Comparison of ENCODE assay signal across 20 cellular contexts in the genomic region with DNA sequence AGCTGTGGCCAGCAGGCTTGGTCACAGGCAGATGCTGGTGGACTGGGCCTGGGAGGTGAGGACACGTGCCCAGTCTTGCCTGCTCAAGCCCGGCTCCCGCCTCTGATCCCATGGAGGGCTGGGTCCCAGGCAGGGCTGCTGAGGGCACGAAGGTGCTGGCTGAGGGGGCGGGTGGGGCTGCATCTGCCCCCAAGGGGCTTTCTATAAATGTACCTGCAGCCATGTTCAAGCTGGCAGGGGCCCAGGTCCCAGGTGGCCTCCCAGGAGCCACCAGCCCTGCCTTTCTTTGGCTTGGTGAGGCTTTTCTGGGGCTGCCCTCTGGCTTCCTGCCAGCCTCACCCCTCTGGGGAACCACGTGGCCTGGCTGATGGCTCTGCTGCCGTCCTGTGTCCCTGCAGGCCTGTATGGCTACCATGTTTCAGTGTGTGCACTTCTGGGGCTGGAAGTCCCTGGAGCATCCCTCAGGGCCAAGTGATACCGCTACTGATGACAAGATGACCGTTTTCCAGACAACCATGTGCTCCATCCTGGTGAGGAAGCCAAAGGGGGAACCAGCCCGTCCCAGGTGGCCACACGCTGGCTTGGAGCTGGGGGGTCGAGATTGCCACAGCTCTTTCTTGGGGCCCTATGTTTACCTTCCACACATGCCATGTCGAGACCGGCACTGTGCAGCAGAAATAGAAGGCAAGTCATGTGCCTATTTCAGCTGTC. TPM values are rescaled to one million over a fixed set of nuclear protein-coding genes. Genes with fewer than 3 reads are reported as not detected.
DNase-seq lines count a peak whose midpoint lies in the region; ATAC-seq and TF ChIP-seq lines count a peak whose summit lies in the region.
"Had no signal": no experiment of that assay in that cellular context is flagged by ENCODE, and none has a peak within 500 bp of the region (broad histone marks: within the 10 kb centered on the region; RNA-seq: fewer than 3 reads in every experiment).

No MANE protein-coding gene starts in this region.

- no peak overlapping the region for H3K27ac ChIP-seq in coronary artery
- no peak overlapping the region for H3K27ac ChIP-seq in lower lobe of right lung
- H3K27ac ChIP-seq: ovary, vagina, VCaP had no signal

- H3K27me3 Mint-ChIP-seq in stimulated activated naive B cell treated with anti-CD40 and anti-IgM and Interleukin-4, amounts not matched to agents 10 μg/mL and 1 μg/mL and 100 μg/mL, for 72 hours = no peaks in the 10 kb centered on the region
- H3K27me3 Mint-ChIP-seq: activated naive CD4-positive, alpha-beta T cell treated with anti-CD3 and anti-CD28 coated beads, Interleukin-2, amount 50 U/mL, for 24 hours; stimulated activated naive CD8-positive, alpha-beta T cell treated with anti-CD3 and anti-CD28 coated beads, Interleukin-15, Interleukin-2, amounts not matched to agents 100 ng/mL and 50 ng/mL, for 24 hours had no signal

- peak; percentile 48 to 51 for ATAC-seq in stimulated activated naive B cell treated with anti-CD40 and anti-IgM and Interleukin-4, amounts not matched to agents 10 μg/mL and 1 μg/mL and 100 μg/mL, for 72 hours (replicated peaks)
- no peak for ATAC-seq in lower lobe of right lung
- ATAC-seq: PC-3 had no signal

- H3K4me1 ChIP-seq in lower lobe of right lung = no peaks in the 10 kb centered on the region
- H3K4me1 ChIP-seq: vagina had no signal

- no peaks in the 10 kb centered on the region for H3K9me3 ChIP-seq in lower lobe of right lung
- H3K9me3 ChIP-seq: ovary, vagina had no signal

- H3K36me3 Mint-ChIP-seq in stimulated activated naive B cell treated with anti-CD40 and anti-IgM and Interleukin-4, amounts not matched to agents 10 μg/mL and 1 μg/mL and 100 μg/mL, for 72 hours = peaks cover 0 to 2% of the 10 kb centered on the region in 2 donors
- H3K36me3 Mint-ChIP-seq: activated naive CD4-positive, alpha-beta T cell treated with anti-CD3 and anti-CD28 coated beads, Interleukin-2, amount 50 U/mL, for 24 hours had no signal

- intact Hi-C loops in lower lobe of right lung (cut with DNase I) = no loop called here

- no peaks in the 10 kb centered on the region for H3K36me3 ChIP-seq in lower lobe of right lung
- H3K36me3 ChIP-seq: ovary, vagina had no signal

- peak; percentile 57 for DNase-seq in activated effector memory CD4-positive, alpha-beta T cell treated with anti-CD3 and anti-CD28 coated beads, Interleukin-2, amount 50 U/mL, for 16 hours
- no peak for DNase-seq in activated effector memory CD4-positive, alpha-beta T cell treated with Interleukin-2 at 50 U/mL for 16 hours
- DNase-seq in NCI-H1436 treated with DMSO at 0.1 percent for 48 hours (lab: John Stamatoyannopoulos, UW) (peak; percentile 27), coronary artery (ENCODE audit: low spot score) (peak; percentile 45), NCI-H774 (lab: John Stamatoyannopoulos, UW) (no peak), lower lobe of right lung (no peak), COR-L47 (lab: John Stamatoyannopoulos, UW) (no peak)
- DNase-seq in stimulated activated naive B cell treated with anti-CD40 and anti-IgM and Interleukin-4, amounts not matched to agents 10 μg/mL and 1 μg/mL and 100 μg/mL, for 72 hours = no peak
- DNase-seq: hypothalamus, KBM-7, NCI-H146, NCI-H526, ovary, PC-3, small intestine, SW 1271 had no signal

- H3K4me3 ChIP-seq in coronary artery (no peak overlapping the region), lower lobe of right lung (no peak overlapping the region)
- H3K4me3 ChIP-seq: ovary, vagina had no signal

- peaks cover 0 to 7% of the 10 kb centered on the region in 2 donors for H3K4me1 Mint-ChIP-seq in stimulated activated naive B cell treated with anti-CD40 and anti-IgM and Interleukin-4, amounts not matched to agents 10 μg/mL and 1 μg/mL and 100 μg/mL, for 72 hours
- H3K4me1 Mint-ChIP-seq: activated naive CD4-positive, alpha-beta T cell treated with anti-CD3 and anti-CD28 coated beads, Interleukin-2, amount 50 U/mL, for 24 hours had no signal

- TF ChIP-seq CTCF in coronary artery (IDR thresholded peaks at IDR 0.05) = no peak
- no peak for TF ChIP-seq CTCF in lower lobe of right lung (IDR thresholded peaks at IDR 0.05)

- H3K27ac Mint-ChIP-seq in stimulated activated naive B cell treated with anti-CD40 and anti-IgM and Interleukin-4, amounts not matched to agents 10 μg/mL and 1 μg/mL and 100 μg/mL, for 72 hours = peak overlapping the region; percentile 56
- H3K27ac Mint-ChIP-seq: activated naive CD4-positive, alpha-beta T cell treated with anti-CD3 and anti-CD28 coated beads, Interleukin-2, amount 50 U/mL, for 24 hours; stimulated activated naive CD8-positive, alpha-beta T cell treated with anti-CD3 and anti-CD28 coated beads, Interleukin-15, Interleukin-2, amounts not matched to agents 100 ng/mL and 50 ng/mL, for 24 hours had no signal

- H3K4me3 Mint-ChIP-seq in stimulated activated naive B cell treated with anti-CD40 and anti-IgM and Interleukin-4, amounts not matched to agents 10 μg/mL and 1 μg/mL and 100 μg/mL, for 72 hours = no peak overlapping the region
- H3K4me3 Mint-ChIP-seq: activated naive CD4-positive, alpha-beta T cell treated with anti-CD3 and anti-CD28 coated beads, Interleukin-2, amount 50 U/mL, for 24 hours; stimulated activated naive CD8-positive, alpha-beta T cell treated with anti-CD3 and anti-CD28 coated beads, Interleukin-15, Interleukin-2, amounts not matched to agents 100 ng/mL and 50 ng/mL, for 24 hours had no signal

- H3K27me3 ChIP-seq in lower lobe of right lung (ENCODE audit: low read depth) = no peaks in the 10 kb centered on the region
- H3K27me3 ChIP-seq: ovary, vagina had no signal

- peaks cover 0 to under 1% of the 10 kb centered on the region in 2 donors for H3K9me3 Mint-ChIP-seq in stimulated activated naive B cell treated with anti-CD40 and anti-IgM and Interleukin-4, amounts not matched to agents 10 μg/mL and 1 μg/mL and 100 μg/mL, for 72 hours
- H3K9me3 Mint-ChIP-seq: activated naive CD4-positive, alpha-beta T cell treated with anti-CD3 and anti-CD28 coated beads, Interleukin-2, amount 50 U/mL, for 24 hours; stimulated activated naive CD8-positive, alpha-beta T cell treated with anti-CD3 and anti-CD28 coated beads, Interleukin-15, Interleukin-2, amounts not matched to agents 100 ng/mL and 50 ng/mL, for 24 hours had no signal

RNA-seq across cellular contexts. Expression of a gene that starts 23.2 kb away (rescaled TPM):
- total RNA-seq in lower lobe of right lung = 1.5 TPM

RNA-seq across cellular contexts. Expression of a gene that starts 53.0 kb away (rescaled TPM):
- total RNA-seq in lower lobe of right lung = not detected
- total RNA-seq: ovary, PC-3, vagina had no signal

Comparison
In these comparisons a context has a peak if more than half of its experiments do, and no peak if none do; other contexts are left out.
1. DNase-seq: peak in activated effector memory CD4-positive, alpha-beta T cell treated with anti-CD3 and anti-CD28 coated beads, Interleukin-2, amount 50 U/mL, for 16 hours (single experiment), NCI-H1436 treated with DMSO at 0.1 percent for 48 hours (single experiment) and coronary artery (single experiment); none in activated effector memory CD4-positive, alpha-beta T cell treated with Interleukin-2 at 50 U/mL for 16 hours (single experiment), stimulated activated naive B cell treated with anti-CD40 and anti-IgM and Interleukin-4, amounts not matched to agents 10 μg/mL and 1 μg/mL and 100 μg/mL, for 72 hours (single experiment), NCI-H774 (single experiment), lower lobe of right lung (single experiment) and COR-L47 (single experiment).
2. ATAC-seq: peak in stimulated activated naive B cell treated with anti-CD40 and anti-IgM and Interleukin-4, amounts not matched to agents 10 μg/mL and 1 μg/mL and 100 μg/mL, for 72 hours (2 of 2); none in lower lobe of right lung (0 of 2).